In the genomic region with DNA sequence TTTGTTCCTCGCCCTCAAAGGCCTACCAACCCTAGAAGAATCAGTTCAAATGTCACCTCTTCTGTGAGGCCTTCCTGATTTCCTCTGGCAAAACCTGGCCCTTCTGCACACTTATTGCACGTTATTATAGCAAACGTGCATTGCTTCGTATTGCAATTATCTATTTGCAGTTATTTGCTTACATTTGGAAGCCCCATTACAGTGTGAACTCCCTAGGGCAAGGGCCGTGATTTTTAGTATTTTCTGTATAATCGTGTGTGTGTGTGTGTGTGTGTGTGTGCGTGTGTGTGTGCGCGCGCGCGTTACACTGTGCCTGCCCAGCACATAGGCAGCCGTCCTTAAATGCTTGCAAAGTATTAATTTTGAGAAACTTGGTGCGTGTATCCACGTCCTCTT, we compare ENCODE assay signal across 8 cellular contexts. TPM values are rescaled to one million over a fixed set of nuclear protein-coding genes. Genes with fewer than 3 reads are reported as not detected.
DNase-seq lines count a peak whose midpoint lies in the region; ATAC-seq and TF ChIP-seq lines count a peak whose summit lies in the region.

No MANE protein-coding gene starts in this region.

- peak overlapping the region; percentile 38; the same call in 1 of the 2 replicates for H3K9ac ChIP-seq in PC-3 (ENCODE audit: low read length)

- peak overlapping the region; percentile 96 for H2AFZ ChIP-seq in PC-3 (ENCODE audit: low read length)

- peak overlapping the region; percentile 91 for H3K4me2 ChIP-seq in PC-3 (ENCODE audit: low read length)

- H3K27ac ChIP-seq in PC-3 (ENCODE audit: low read length) (no peak overlapping the region), prostate gland (no peak overlapping the region)

- no peaks in the 10 kb centered on the region for H3F3A ChIP-seq in PC-3 (ENCODE audit: low read length, unreplicated experiment)

- no TSS peak for BruUV-seq in PC-3 (replicated peaks; lab: Mats Ljungman, UMichigan)

- H3K36me3 ChIP-seq in H7 (replicated peaks; ENCODE audit: control insufficient read depth, insufficient read depth, low read length), result no peaks in the 10 kb centered on the region
- H3K36me3 ChIP-seq in PC-3 (ENCODE audit: low read depth, low read length), result no peaks in the 10 kb centered on the region
- H3K36me3 ChIP-seq in prostate gland, result no peaks in the 10 kb centered on the region

- H4K20me1 ChIP-seq in PC-3 (ENCODE audit: low read length), result no peaks in the 10 kb centered on the region

- CTCF ChIA-PET in PC-3 (lab: Charles Lee), result no interaction called here

- no peaks in the 10 kb centered on the region for H3K9me2 ChIP-seq in PC-3 (replicated peaks; ENCODE audit: low read length)

- TF ChIP-seq CTCF in GM12864 (IDR thresholded peaks at IDR 0.05; ENCODE audit: low read depth, low read length, missing control alignments) (no peak), PC-3 (conservative IDR thresholded peaks at IDR 0.05; ENCODE audit: low read depth, low read length) (no peak), fibroblast of pulmonary artery (IDR thresholded peaks at IDR 0.05; ENCODE audit: low read length, missing control alignments) (no peak), prostate gland (IDR thresholded peaks at IDR 0.05) (no peak)

- no peak for TF ChIP-seq POLR2A in prostate gland (IDR thresholded peaks at IDR 0.05)
- no peak for TF ChIP-seq POLR2A in erythroblast (IDR thresholded peaks at IDR 0.05; ENCODE audit: low read length)

- peak overlapping the region; percentile 84 for H3K4me3 ChIP-seq in GM12864 (ENCODE audit: low read depth, low read length)
- peak overlapping the region; percentile 74 for H3K4me3 ChIP-seq in H7 (ENCODE audit: insufficient read depth, low read depth, low read length)
- H3K4me3 ChIP-seq in PC-3 (ENCODE audit: low read length), result peak overlapping the region; percentile 82
- H3K4me3 ChIP-seq in fibroblast of pulmonary artery (replicated peaks; ENCODE audit: low read depth, low read length), result peak overlapping the region; percentile 65
- H3K4me3 ChIP-seq in prostate gland, result peak overlapping the region; percentile 73 to 77

- H3K27me3 ChIP-seq in H7 (ENCODE audit: control insufficient read depth, insufficient read depth, low read length) (peaks cover 29% of the 10 kb centered on the region), PC-3 (ENCODE audit: low read length) (no peaks in the 10 kb centered on the region), prostate gland (replicated peaks; ENCODE audit: insufficient read depth) (peaks cover 3% of the 10 kb centered on the region)

- peaks cover 7% of the 10 kb centered on the region for H3K4me1 ChIP-seq in PC-3 (ENCODE audit: insufficient read depth, low read length)
- no peaks in the 10 kb centered on the region for H3K4me1 ChIP-seq in prostate gland (replicated peaks)

- intact Hi-C loops in PC-3 (cut with micrococcal nuclease) (loop anchor here (10.0 kb wide), 1 partner anchor 49 kb away; no protein-coding TSS in a partner anchor), prostate gland (cut with DNase I) (no loop called here)

- no peaks in the 10 kb centered on the region for H3K79me2 ChIP-seq in PC-3 (ENCODE audit: low read length)

- H3K9me3 ChIP-seq in PC-3 (ENCODE audit: low read length), result no peaks in the 10 kb centered on the region
- no peaks in the 10 kb centered on the region for H3K9me3 ChIP-seq in prostate gland

- WGBS in prostate gland, result 8% methylated on average over 15 of the region's 15 CpGs

- DNase-seq in GM12864 (ENCODE audit: low read depth) (peak; percentile 16), H7 (no peak), PC-3 (no peak), fibroblast of pulmonary artery (ENCODE audit: low read depth) (no peak), prostate gland (ENCODE audit: low spot score) (no peak), NCI-H128 (lab: John Stamatoyannopoulos, UW; ENCODE audit: unreplicated experiment) (no peak), erythroblast (lab: John Stamatoyannopoulos, UW) (no peak), NCI-H226 (no peak)

- POLR2A ChIA-PET in PC-3 (lab: Charles Lee; ENCODE audit: unreplicated experiment), result interaction anchor here (0.7 kb wide), 2 partner anchors 41 to 51 kb away, joined by 4 to 6 read pairs; no protein-coding TSS in a partner anchor

- ATAC-seq in PC-3, result peak; percentile 35

RNA-seq across cellular contexts. Expression of a gene that starts 0.5 kb away (rescaled TPM):
- 1.1 and 1.3 TPM in 2 replicates for total RNA-seq in H7 (2014; rRNA removed; shearing (Covaris generic))
- total RNA-seq in PC-3 (2014; rRNA removed) (7.6 and 13.9 TPM in 2 replicates), prostate gland (10 to 100 TPM; 12.3 to 16.5 TPM)

RNA-seq across cellular contexts. Expression of a gene that starts 5.5 kb away (rescaled TPM):
- total RNA-seq in H7 (2014; rRNA removed; shearing (Covaris generic)), result 3.9 and 4.8 TPM in 2 replicates
- total RNA-seq in PC-3 (2014; rRNA removed) (not detected in 2 replicates), prostate gland (10 to 100 TPM in 1 of 2 donors, under 1 TPM in 1; 0.18 to 10.9 TPM)
